Comparison of ENCODE assay signal across 16 cellular contexts in the genomic region with DNA sequence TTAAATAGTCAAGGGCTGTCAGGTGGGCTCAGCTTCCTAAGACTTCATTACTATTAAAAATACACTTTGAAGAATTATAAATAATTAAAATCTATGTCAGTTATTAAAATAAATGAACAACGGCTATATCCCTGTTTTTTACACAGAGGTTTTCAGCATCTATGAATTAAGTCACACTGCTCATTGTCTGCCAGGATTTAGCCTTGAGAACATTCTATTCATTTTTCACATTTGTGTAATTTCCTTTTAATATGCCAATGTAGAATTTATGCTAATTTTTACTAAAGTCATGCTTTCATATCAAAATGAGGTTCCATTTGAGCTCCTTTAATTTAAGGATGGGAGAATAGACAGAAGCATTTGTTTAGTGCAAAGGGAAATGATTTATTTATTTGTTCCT.
DNase-seq lines count a peak whose midpoint lies in the region; ATAC-seq and TF ChIP-seq lines count a peak whose summit lies in the region.
"Had no signal": no experiment of that assay in that cellular context is flagged by ENCODE, and none has a peak within 500 bp of the region (broad histone marks: within the 10 kb centered on the region; RNA-seq: fewer than 3 reads in every experiment).

No MANE protein-coding gene starts in this region.

- H3K4me3 ChIP-seq in choroid plexus epithelial cell (ENCODE audit: low read depth, low read length) (no peak overlapping the region), fibroblast of pulmonary artery (replicated peaks; ENCODE audit: low read depth, low read length) (no peak overlapping the region)
- H3K4me3 ChIP-seq: BLaER1 treated with 17β-estradiol and CSF1 and Interleukin-3, amounts not matched to agents 10 nM and 100 nM; GM12878; GM23248 had no signal

- no peak overlapping the region for H3K27ac Mint-ChIP-seq in natural killer cell
- H3K27ac Mint-ChIP-seq: B cell; CD8-positive, alpha-beta T cell; HFFc6 had no signal

- H3K36me3 Mint-ChIP-seq in natural killer cell, result no peaks in the 10 kb centered on the region
- H3K36me3 Mint-ChIP-seq: CD8-positive, alpha-beta T cell had no signal

- peaks cover 2 to 4% of the 10 kb centered on the region in 2 donors for H3K9me3 Mint-ChIP-seq in natural killer cell
- H3K9me3 Mint-ChIP-seq: CD8-positive, alpha-beta T cell; HFFc6 had no signal

- DNase-seq in HCEC 1CT (peak; percentile 24), choroid plexus epithelial cell (ENCODE audit: low read depth) (peak; percentile 9), fibroblast of pulmonary artery (ENCODE audit: low read depth) (peak; percentile 28), natural killer cell (no peak)
- DNase-seq: Calu3; CD8-positive, alpha-beta T cell; DMS79 treated with DMSO at 0.1 percent for 48 hours; GM23248; HFFc6; IMR-90 had no signal

- no peak for ATAC-seq in GM18870 (IDR thresholded peaks at IDR 0.05; ENCODE audit: unreplicated experiment)
- no peak for ATAC-seq in HG03196 (IDR thresholded peaks at IDR 0.05; ENCODE audit: unreplicated experiment)
- ATAC-seq in natural killer cell, result no peak
- ATAC-seq: CD8-positive, alpha-beta T cell; GM12878; HCT116 had no signal

- intact Hi-C loops in natural killer cell (cut with micrococcal nuclease), result no loop called here

- no peak overlapping the region for H3K4me3 Mint-ChIP-seq in natural killer cell
- H3K4me3 Mint-ChIP-seq: B cell; CD8-positive, alpha-beta T cell; HFFc6 had no signal

- no peaks in the 10 kb centered on the region for H3K27me3 Mint-ChIP-seq in natural killer cell (ENCODE audit: low read depth in 2 of 2)
- H3K27me3 Mint-ChIP-seq: B cell had no signal

- no peaks in the 10 kb centered on the region for H3K4me1 Mint-ChIP-seq in natural killer cell
- H3K4me1 Mint-ChIP-seq: B cell had no signal

- TF ChIP-seq CTCF in choroid plexus epithelial cell (conservative IDR thresholded peaks at IDR 0.05; ENCODE audit: low read depth, low read length) (no peak), fibroblast of pulmonary artery (IDR thresholded peaks at IDR 0.05; ENCODE audit: low read length, missing control alignments) (no peak), natural killer cell (IDR thresholded peaks at IDR 0.05) (no peak)
